In genomic region chr6:114377881-114378280, GRCh38 we compare ENCODE assay signal across 27 cellular contexts. TPM values are rescaled to one million over a fixed set of nuclear protein-coding genes. Genes with fewer than 3 reads are reported as not detected.
"Had no signal": no experiment of that assay in that cellular context is flagged by ENCODE, and none has a peak within 500 bp of the region (broad histone marks: within the 10 kb centered on the region; RNA-seq: fewer than 3 reads in every experiment).

No MANE protein-coding gene starts in this region.

- H3K4me1 ChIP-seq: esophagus squamous epithelium, foreskin keratinocyte, left ventricle myocardium inferior, lower lobe of right lung, spleen, testis, transverse colon had no signal

- H3K9me3 Mint-ChIP-seq: nephron progenitor cell; stimulated activated naive B cell treated with anti-CD40 and anti-IgM and Interleukin-4, amounts not matched to agents 10 μg/mL and 1 μg/mL and 100 μg/mL, for 72 hours had no signal

- H3K4me3 Mint-ChIP-seq: immature natural killer cell; memory B cell; naive B cell; nephron progenitor cell; stimulated activated naive B cell treated with anti-CD40 and anti-IgM and Interleukin-4, amounts not matched to agents 10 μg/mL and 1 μg/mL and 100 μg/mL, for 72 hours; stimulated activated naive CD8-positive, alpha-beta T cell treated with anti-CD3 and anti-CD28 coated beads, Interleukin-15, amount 100 ng/mL, for 72 hours had no signal

- H3K36me3 ChIP-seq: esophagus squamous epithelium, left ventricle myocardium inferior, lower lobe of right lung, neutrophil, spleen, transverse colon had no signal

- FAIRE-seq: endometrium, keratinocyte had no signal

- H3K27me3 Mint-ChIP-seq: naive B cell; stimulated activated naive CD8-positive, alpha-beta T cell treated with anti-CD3 and anti-CD28 coated beads, Interleukin-15, amount 100 ng/mL, for 72 hours had no signal

- H3K9me3 ChIP-seq: esophagus squamous epithelium, left ventricle myocardium inferior, lower lobe of right lung, neutrophil, spleen, testis, transverse colon had no signal

- H3K27ac Mint-ChIP-seq: immature natural killer cell; memory B cell; naive B cell; nephron progenitor cell; stimulated activated naive B cell treated with anti-CD40 and anti-IgM and Interleukin-4, amounts not matched to agents 10 μg/mL and 1 μg/mL and 100 μg/mL, for 72 hours; stimulated activated naive CD8-positive, alpha-beta T cell treated with anti-CD3 and anti-CD28 coated beads, Interleukin-15, amount 100 ng/mL, for 72 hours had no signal

- H3K27me3 ChIP-seq: esophagus squamous epithelium, foreskin keratinocyte, neutrophil, spleen, testis, transverse colon had no signal

- H3K36me3 Mint-ChIP-seq: immature natural killer cell; memory B cell; naive B cell; stimulated activated naive B cell treated with anti-CD40 and anti-IgM and Interleukin-4, amounts not matched to agents 10 μg/mL and 1 μg/mL and 100 μg/mL, for 72 hours had no signal

- H3K27ac ChIP-seq: esophagus squamous epithelium, foreskin keratinocyte, left ventricle myocardium inferior, lower lobe of right lung, neutrophil, spleen, testis, transverse colon had no signal

- DNase-seq: cortex of kidney; effector memory CD4-positive, alpha-beta T cell; esophagus squamous epithelium; foreskin keratinocyte; immature natural killer cell; left cardiac atrium; left ventricle myocardium inferior; lower lobe of right lung; naive B cell; nephron progenitor cell; posterior cingulate gyrus; spleen; stimulated activated CD4-positive, alpha-beta T cell treated with anti-CD3 and anti-CD28 coated beads, Interleukin-15, amount 100 ng/mL, for 24 hours; stimulated activated CD4-positive, alpha-beta T cell treated with anti-CD3 and anti-CD28 coated beads, Interleukin-1b, Interleukin-23, amount 100 ng/mL, for 48 hours; stimulated activated CD4-positive, alpha-beta T cell treated with anti-CD3 and anti-CD28 coated beads, Interleukin-4, amount 100 ng/mL, for 24 hours; stimulated activated naive B cell treated with anti-CD40 and anti-IgM and Interleukin-4, amounts not matched to agents 10 μg/mL and 1 μg/mL and 100 μg/mL, for 72 hours; stimulated activated naive CD8-positive, alpha-beta T cell treated with anti-CD3 and anti-CD28 coated beads, Interleukin-15, amount 100 ng/mL, for 72 hours; testis; transverse colon had no signal

- ATAC-seq: foreskin keratinocyte; left cardiac atrium; lower lobe of right lung; sciatic nerve; stimulated activated naive B cell treated with anti-CD40 and anti-IgM and Interleukin-4, amounts not matched to agents 10 μg/mL and 1 μg/mL and 100 μg/mL, for 72 hours; stimulated activated naive CD8-positive, alpha-beta T cell treated with anti-CD3 and anti-CD28 coated beads, Interleukin-15, amount 100 ng/mL, for 72 hours had no signal

- H3K4me3 ChIP-seq: esophagus squamous epithelium, left ventricle myocardium inferior, lower lobe of right lung, spleen, testis, transverse colon had no signal

- H3K4me1 Mint-ChIP-seq: immature natural killer cell; memory B cell; naive B cell; stimulated activated naive B cell treated with anti-CD40 and anti-IgM and Interleukin-4, amounts not matched to agents 10 μg/mL and 1 μg/mL and 100 μg/mL, for 72 hours; stimulated activated naive CD8-positive, alpha-beta T cell treated with anti-CD3 and anti-CD28 coated beads, Interleukin-15, amount 100 ng/mL, for 72 hours had no signal

RNA-seq across cellular contexts. Expression of gene HS3ST5, which starts 35.1 kb away (rescaled TPM):
- total RNA-seq: esophagus squamous epithelium, foreskin keratinocyte, left cardiac atrium, left ventricle myocardium inferior, osteoblast, pulmonary artery endothelial cell, spleen, subcutaneous adipose tissue had no signal
- polyA plus RNA-seq: foreskin keratinocyte, immature natural killer cell, keratinocyte, spleen had no signal
